8 cellular contexts compared by ENCODE assay signal in the genomic region with DNA sequence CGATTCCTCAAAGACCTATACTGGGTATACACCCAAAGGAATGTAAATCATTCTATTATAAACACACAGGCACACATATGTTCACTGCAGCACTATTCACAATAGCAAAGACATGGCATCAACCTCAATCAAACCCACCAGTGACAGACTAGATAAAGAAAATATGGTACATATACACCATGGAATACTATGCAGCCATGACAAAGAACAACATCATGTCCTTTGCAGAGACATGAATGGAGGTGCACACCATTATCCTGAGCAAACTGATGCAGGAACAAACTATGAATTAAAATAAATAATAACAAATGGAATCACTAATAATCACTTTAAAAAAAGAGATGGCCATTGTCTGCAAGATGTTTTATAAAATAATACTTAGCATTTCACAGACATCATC.
"Had no signal": no experiment of that assay in that cellular context is flagged by ENCODE, and none has a peak within 500 bp of the region (broad histone marks: within the 10 kb centered on the region; RNA-seq: fewer than 3 reads in every experiment).

No MANE protein-coding gene starts in this region.

- FAIRE-seq: G401.6, GM12878, GM12891, GM12892, GM18507, GM19239 had no signal

- H3K4me3 ChIP-seq: GM12878 had no signal

- DNase-seq: GDM1, GF-D8 had no signal
